ENCODE assay signal across 7 cellular contexts in the genomic region with DNA sequence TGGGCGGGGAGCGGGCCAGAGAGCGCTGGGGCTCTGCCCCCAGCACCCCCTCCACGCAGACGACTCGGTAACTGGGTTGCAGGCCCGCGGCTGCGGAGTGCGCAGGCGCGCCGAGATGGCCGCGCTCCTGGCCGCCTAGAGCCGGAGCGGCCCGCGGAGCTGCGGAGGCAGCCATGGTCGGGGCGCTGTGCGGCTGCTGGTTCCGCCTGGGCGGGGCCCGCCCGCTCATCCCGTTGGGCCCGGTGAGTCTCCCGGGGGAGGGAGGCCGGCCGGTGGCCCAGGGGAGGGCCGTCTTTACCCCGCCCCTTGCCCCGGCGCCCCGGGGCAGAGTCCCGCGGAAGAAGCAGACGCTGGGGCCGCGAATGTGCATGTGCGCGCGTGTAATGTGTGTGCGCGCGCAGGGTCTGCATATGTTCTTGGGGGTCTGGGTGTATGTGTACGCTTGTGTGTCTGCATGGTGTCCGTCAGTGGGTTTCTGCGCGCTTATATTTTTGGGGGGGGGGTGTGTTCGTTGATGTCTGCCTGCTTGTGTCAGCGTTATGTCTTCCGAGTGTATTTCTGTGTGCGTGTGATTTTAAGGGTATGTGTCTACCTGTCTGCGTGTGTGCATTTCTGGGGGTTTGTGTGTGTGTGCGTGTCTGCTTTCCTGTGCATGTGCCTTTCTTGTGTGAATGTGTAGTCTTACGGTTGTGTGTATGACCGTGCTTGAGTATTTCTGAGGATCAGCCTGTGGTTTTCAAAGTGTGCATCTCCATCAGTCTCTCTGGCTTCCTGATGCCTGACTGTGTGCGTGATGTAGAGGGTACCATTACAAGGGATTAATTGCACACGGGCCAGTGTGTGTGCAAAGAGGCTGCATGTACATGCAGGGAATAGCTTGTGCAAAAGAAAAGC. TPM values are rescaled to one million over a fixed set of nuclear protein-coding genes. Genes with fewer than 3 reads are reported as not detected.
DNase-seq lines count a peak whose midpoint lies in the region; ATAC-seq and TF ChIP-seq lines count a peak whose summit lies in the region.

ABHD14A (plus strand) TSS at position 102 of the 894 bp plus-strand sequence; CDS start at position 174, 72 bp downstream.

- peaks cover 11% of the 10 kb centered on the region for H3K36me3 Mint-ChIP-seq in effector memory CD8-positive, alpha-beta T cell (ENCODE audit: insufficient read depth)

- peaks cover 28 to 29% of the 10 kb centered on the region in 2 donors for H3K4me1 Mint-ChIP-seq in effector memory CD8-positive, alpha-beta T cell (ENCODE audit: low read depth in 2 of 2)

- no peaks in the 10 kb centered on the region for H3K9me3 Mint-ChIP-seq in effector memory CD8-positive, alpha-beta T cell

- TF ChIP-seq POLR2A in GM18505 (IDR thresholded peaks at IDR 0.05; ENCODE audit: borderline replicate concordance, extremely low read depth, insufficient read depth, insufficient read length): peak; percentile 88

- peak; percentile 47 for ATAC-seq in GM18505 (IDR thresholded peaks at IDR 0.05; ENCODE audit: unreplicated experiment)
- peak; percentile 64 for ATAC-seq in HG02852 (IDR thresholded peaks at IDR 0.05; ENCODE audit: unreplicated experiment)
- ATAC-seq in effector memory CD8-positive, alpha-beta T cell (replicated peaks): peak; percentile 75

- DNase-seq in NCI-H526 (lab: John Stamatoyannopoulos, UW): peak; percentile 51 to 77
- peak; percentile 89 for DNase-seq in activated CD8-positive, alpha-beta memory T cell treated with anti-CD3 and anti-CD28 coated beads for 24 hours
- peak; percentile 58 to 72 (median 65) for DNase-seq in effector memory CD8-positive, alpha-beta T cell
- peak; percentile 66 to 67 for DNase-seq in lung microvascular endothelial cell (ENCODE audit: low read depth in 2 of 2)
- peak; percentile 59 for DNase-seq in stimulated activated CD8-positive, alpha-beta memory T cell treated with anti-CD3 and anti-CD28 coated beads, Interleukin-12 subunit alpha, Interleukin-12 subunit beta, amount 100 ng/mL, for 4 hours (ENCODE audit: low read depth)

- H3K4me3 Mint-ChIP-seq in effector memory CD8-positive, alpha-beta T cell: peak within 1 kb of the TSS; percentile 88 to 95

- no peaks in the 10 kb centered on the region for H3K27me3 Mint-ChIP-seq in effector memory CD8-positive, alpha-beta T cell

- H3K27ac Mint-ChIP-seq in effector memory CD8-positive, alpha-beta T cell: peak within 1 kb of the TSS; percentile 94

RNA-seq across cellular contexts. Expression of gene ABHD14A, which starts in this region (rescaled TPM):
- 3.1 and 3.4 TPM in 2 replicates for total RNA-seq in lung microvascular endothelial cell

Comparison
In these comparisons a context has a peak if more than half of its experiments do, and no peak if none do; other contexts are left out.
1. Peak in every context shown above with its lines: DNase-seq and ATAC-seq.